In genomic region chr11:73524774-73525173, GRCh38 we compare ENCODE assay signal across 2 cellular contexts.
TF ChIP-seq lines count a peak whose summit lies in the region.

No MANE protein-coding gene starts in this region.

TF ChIP-seq in HepG2, 621 proteins besides CTCF, POLR2A, EP300 and RAD21:
- TF ChIP-seq NCOA1 (CRISPR knock-in tag; IDR thresholded peaks at IDR 0.05), result no peak
- no peak for TF ChIP-seq JDP2 (CRISPR knock-in tag; IDR thresholded peaks at IDR 0.05; ENCODE audit: borderline replicate concordance)
- TF ChIP-seq MAFF (IDR thresholded peaks at IDR 0.05; ENCODE audit: low read depth, low read length), result 0 out of 2 replicates have a peak, but pooled peaks have one; percentile 21
- TF ChIP-seq MAFK (conservative IDR thresholded peaks at IDR 0.05 in 1 of 2, IDR thresholded peaks at IDR 0.05 in 1 of 2; ENCODE audit: low read length in 2 of 2), result peak in 1 of 2 experiments; percentile 43; a peak in 1 of 4 replicates
- no peak for TF ChIP-seq CENPT (CRISPR knock-in tag; IDR thresholded peaks at IDR 0.05; ENCODE audit: low read depth)
- no peak for TF ChIP-seq TBX3 (IDR thresholded peaks at IDR 0.05; ENCODE audit: borderline replicate concordance)
- TF ChIP-seq ZNF678 (CRISPR knock-in tag; IDR thresholded peaks at IDR 0.05), result no peak
- TF ChIP-seq PHF21A (CRISPR knock-in tag; IDR thresholded peaks at IDR 0.05), result no peak
- no peak for TF ChIP-seq HDAC2 (CRISPR knock-in tag; IDR thresholded peaks at IDR 0.05)
- TF ChIP-seq, protein P1, sequence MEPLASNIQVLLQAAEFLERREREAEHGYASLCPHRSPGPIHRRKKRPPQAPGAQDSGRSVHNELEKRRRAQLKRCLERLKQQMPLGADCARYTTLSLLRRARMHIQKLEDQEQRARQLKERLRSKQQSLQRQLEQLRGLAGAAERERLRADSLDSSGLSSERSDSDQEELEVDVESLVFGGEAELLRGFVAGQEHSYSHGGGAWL (CRISPR knock-in tag; IDR thresholded peaks at IDR 0.05), result no peak
- no peak for TF ChIP-seq ZNF44 (CRISPR knock-in tag; IDR thresholded peaks at IDR 0.05)
- no peak for TF ChIP-seq ZNF280D (CRISPR knock-in tag; IDR thresholded peaks at IDR 0.05)
- TF ChIP-seq ZFP1 (CRISPR knock-in tag; IDR thresholded peaks at IDR 0.05), result no peak
- no peak for TF ChIP-seq ARNT (IDR thresholded peaks at IDR 0.05)
- no peak for TF ChIP-seq SP1 (IDR thresholded peaks at IDR 0.05)
- no peak for TF ChIP-seq SP1 (CRISPR knock-in tag; IDR thresholded peaks at IDR 0.05)
- no peak for TF ChIP-seq ZNF468 (CRISPR knock-in tag; IDR thresholded peaks at IDR 0.05)
- TF ChIP-seq ZNF572 (CRISPR knock-in tag; IDR thresholded peaks at IDR 0.05), result no peak

TF ChIP-seq in K562, 482 proteins besides CTCF, POLR2A, EP300 and RAD21:
- peak; percentile 61; the same call in 1 of the 2 replicates for TF ChIP-seq C11orf30 (IDR thresholded peaks at IDR 0.05; ENCODE audit: low read depth)
- peak; percentile 51 for TF ChIP-seq MAFG (tag; conservative IDR thresholded peaks at IDR 0.05)
- peak; percentile 84 for TF ChIP-seq ZNF316 (IDR thresholded peaks at IDR 0.05)
- TF ChIP-seq, protein P2, sequence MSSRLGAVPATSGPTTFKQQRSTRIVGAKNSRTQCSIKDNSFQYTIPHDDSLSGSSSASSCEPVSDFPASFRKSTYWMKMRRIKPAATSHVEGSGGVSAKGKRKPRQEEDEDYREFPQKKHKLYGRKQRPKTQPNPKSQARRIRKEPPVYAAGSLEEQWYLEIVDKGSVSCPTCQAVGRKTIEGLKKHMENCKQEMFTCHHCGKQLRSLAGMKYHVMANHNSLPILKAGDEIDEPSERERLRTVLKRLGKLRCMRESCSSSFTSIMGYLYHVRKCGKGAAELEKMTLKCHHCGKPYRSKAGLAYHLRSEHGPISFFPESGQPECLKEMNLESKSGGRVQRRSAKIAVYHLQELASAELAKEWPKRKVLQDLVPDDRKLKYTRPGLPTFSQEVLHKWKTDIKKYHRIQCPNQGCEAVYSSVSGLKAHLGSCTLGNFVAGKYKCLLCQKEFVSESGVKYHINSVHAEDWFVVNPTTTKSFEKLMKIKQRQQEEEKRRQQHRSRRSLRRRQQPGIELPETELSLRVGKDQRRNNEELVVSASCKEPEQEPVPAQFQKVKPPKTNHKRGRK (tag; IDR thresholded peaks at IDR 0.05), result 0 out of 2 replicates have a peak, but pooled peaks have one; percentile 36
- TF ChIP-seq RBBP5 (IDR thresholded peaks at IDR 0.05; ENCODE audit: borderline replicate concordance, insufficient read depth, low read length, poor library complexity, severe bottlenecking), result no peak
- TF ChIP-seq ZNF140 (CRISPR knock-in tag; IDR thresholded peaks at IDR 0.05), result no peak
